In genomic region chrX:101744085-101744484, GRCh38 we compare ENCODE assay signal across 16 cellular contexts.
DNase-seq lines count a peak whose midpoint lies in the region; ATAC-seq and TF ChIP-seq lines count a peak whose summit lies in the region.
"Had no signal": no experiment of that assay in that cellular context is flagged by ENCODE, and none has a peak within 500 bp of the region (broad histone marks: within the 10 kb centered on the region; RNA-seq: fewer than 3 reads in every experiment).

No MANE protein-coding gene starts in this region.

- ATAC-seq in HG02870 (IDR thresholded peaks at IDR 0.05; ENCODE audit: unreplicated experiment) = no peak
- ATAC-seq: HepG2, Panc1, Right ventricle myocardium inferior had no signal

- H3K36me3 ChIP-seq in brain microvascular endothelial cell (replicated peaks) = no peaks in the 10 kb centered on the region
- H3K36me3 ChIP-seq: BLaER1 treated with 17β-estradiol and CSF1 and Interleukin-3, amounts not matched to agents 10 nM and 100 nM had no signal

- no peak overlapping the region for H3K27ac ChIP-seq in brain microvascular endothelial cell
- H3K27ac ChIP-seq: BLaER1 treated with 17β-estradiol and CSF1 and Interleukin-3, amounts not matched to agents 10 nM and 100 nM had no signal

- TF ChIP-seq CTCF in brain microvascular endothelial cell (IDR thresholded peaks at IDR 0.05; ENCODE audit: low read depth, low read length, missing control alignments) (no peak), fibroblast of the aortic adventitia (IDR thresholded peaks at IDR 0.05; ENCODE audit: insufficient read depth, low read length) (no peak)

- no peaks in the 10 kb centered on the region for H3K27me3 ChIP-seq in brain microvascular endothelial cell (replicated peaks)
- H3K27me3 ChIP-seq: BLaER1 treated with 17β-estradiol and CSF1 and Interleukin-3, amounts not matched to agents 10 nM and 100 nM had no signal

- DNase-seq in SK-MEL-5 (ENCODE audit: low read depth, low spot score) (peak; percentile 32), brain microvascular endothelial cell (peak; percentile 1), fibroblast of the aortic adventitia (ENCODE audit: low read depth) (peak; percentile 7), HuH-7.5 (ENCODE audit: low spot score) (no peak), activated gamma-delta T cell treated with Interleukin-2 at 50 U/mL for 16 hours (no peak), MV-4-11 (lab: John Stamatoyannopoulos, UW) (no peak)
- DNase-seq: DMS 273 treated with DMSO at 0.1 percent for 48 hours, MM.1S, NCI-H1105 treated with DMSO at 0.1 percent for 48 hours, NCI-H187 treated with DMSO at 0.1 percent for 48 hours, NCI-H446 had no signal

- in situ Hi-C loops in SK-MEL-5 (cut with HindIII; ENCODE audit: low pct_unique_long_range_greater_than_20kb, low sequenced_read_pairs) (no loop called here), brain microvascular endothelial cell (cut with HindIII; ENCODE audit: low pct_ligation_motif_present, low sequenced_read_pairs) (no loop called here)

- no peak overlapping the region for H3K4me3 ChIP-seq in brain microvascular endothelial cell (ENCODE audit: low read depth, low read length)
- H3K4me3 ChIP-seq in fibroblast of the aortic adventitia (ENCODE audit: low read depth, low read length) = no peak overlapping the region
- H3K4me3 ChIP-seq: BLaER1 treated with 17β-estradiol and CSF1 and Interleukin-3, amounts not matched to agents 10 nM and 100 nM had no signal

Comparison
In these comparisons a context has a peak if more than half of its experiments do, and no peak if none do; other contexts are left out.
1. DNase-seq: peak in SK-MEL-5 (single experiment), brain microvascular endothelial cell (single experiment) and fibroblast of the aortic adventitia (single experiment); none in HuH-7.5 (single experiment), activated gamma-delta T cell treated with Interleukin-2 at 50 U/mL for 16 hours (single experiment) and MV-4-11 (single experiment).